Comparison of ENCODE assay signal across 8 cellular contexts in genomic region chr11:57530596-57531507, GRCh38. TPM values are rescaled to one million over a fixed set of nuclear protein-coding genes. Genes with fewer than 3 reads are reported as not detected.
DNase-seq lines count a peak whose midpoint lies in the region; ATAC-seq, FAIRE-seq and TF ChIP-seq lines count a peak whose summit lies in the region.

A gene with protein sequence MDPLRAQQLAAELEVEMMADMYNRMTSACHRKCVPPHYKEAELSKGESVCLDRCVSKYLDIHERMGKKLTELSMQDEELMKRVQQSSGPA (minus strand): TSS chr11:57530754. CDS start chr11:57530189, 565 bp downstream.

- no peaks in the 10 kb centered on the region for H3K9me3 Mint-ChIP-seq in activated CD4-positive, alpha-beta memory T cell treated with anti-CD3 and anti-CD28 coated beads for 36 hours

- ATAC-seq in GM19438 (IDR thresholded peaks at IDR 0.05; ENCODE audit: low read depth, unreplicated experiment) (peak; percentile 99), HG03575 (IDR thresholded peaks at IDR 0.05; ENCODE audit: extremely low read depth, insufficient number of reproducible peaks, low FRiP score, unreplicated experiment) (peak; percentile 96), HepG2 (peak; percentile 98)

- peak within 1 kb of the TSS; percentile 64 for H3K27ac ChIP-seq in HepG2 (ENCODE audit: extremely low read length, insufficient read depth, low read length)

- H3K79me2 ChIP-seq in HepG2 (ENCODE audit: insufficient read depth, low read length) = peaks cover 13% of the 10 kb centered on the region

- H3K36me3 ChIP-seq in HepG2 (replicated peaks in 1 of 2; ENCODE audit: control insufficient read depth in 1 of 2, insufficient read depth in 2 of 2, low read length in 2 of 2) = peaks cover 0 to 5% of the 10 kb centered on the region in 2 experiments; a peak in 1 of 5 replicates

- H3K4me1 Mint-ChIP-seq in activated CD4-positive, alpha-beta memory T cell treated with anti-CD3 and anti-CD28 coated beads for 36 hours (ENCODE audit: low read depth) = peaks cover 35% of the 10 kb centered on the region

- CTCF ChIA-PET in activated CD4-positive, alpha-beta memory T cell treated with anti-CD3 and anti-CD28 coated beads for 36 hours (lab: Charles Lee) = interaction anchor here (1.1 to 20.2 kb wide), 6 partner anchors 15 to 114 kb away, joined by 3 to 562 read pairs (median 60); partner anchors contain the start of genes SLC43A1 and UBE2L6
- CTCF ChIA-PET in HepG2 (lab: Yijun Ruan, JAX; ENCODE audit: low intra/inter-chr PET ratio, low total read pairs) = interaction anchor here (1.0 to 1.3 kb wide), 3 partner anchors 37 to 110 kb away, joined by 3 to 4 read pairs (median 3); no protein-coding TSS in a partner anchor

- no peaks in the 10 kb centered on the region for H3K27me3 Mint-ChIP-seq in activated CD4-positive, alpha-beta memory T cell treated with anti-CD3 and anti-CD28 coated beads for 36 hours

- no peak for TF ChIP-seq RAD21 in HepG2 (CRISPR knock-in tag; IDR thresholded peaks at IDR 0.05)

- POLR2A ChIA-PET in activated CD4-positive, alpha-beta memory T cell treated with anti-CD3 and anti-CD28 coated beads for 36 hours (lab: Charles Lee) = interaction anchor here (1.0 to 1.2 kb wide), 4 partner anchors 18 to 105 kb away, joined by 3 to 6 read pairs (median 4); no protein-coding TSS in a partner anchor
- POLR2A ChIA-PET in HepG2 (lab: Yijun Ruan, JAX) = interaction anchor here (0.6 to 2.6 kb wide), 12 partner anchors 10 to 110 kb away, joined by 3 to 13 read pairs (median 4); partner anchors contain the start of gene SLC43A1

- in situ Hi-C loops in HepG2 (cut with HindIII; ENCODE audit: extremely low pct_ligation_motif_present, low pct_unique_long_range_greater_than_20kb) = loop anchor here (5.0 kb wide), 1 partner anchor 184 kb away; no protein-coding TSS in a partner anchor

- peak; percentile 64 to 70 for TF ChIP-seq POLR2A in HepG2 (IDR thresholded peaks at IDR 0.05; ENCODE audit: insufficient read depth in 1 of 2, low read depth in 2 of 2, low read length in 2 of 2)

- peak within 1 kb of the TSS; percentile 93 for H3K4me3 Mint-ChIP-seq in activated CD4-positive, alpha-beta memory T cell treated with anti-CD3 and anti-CD28 coated beads for 36 hours

- TF ChIP-seq CTCF in HepG2 (CRISPR knock-in tag; IDR thresholded peaks at IDR 0.05) = no peak; the same call in 1 of the 2 replicates

- H3K27me3 ChIP-seq in HepG2 (ENCODE audit: control insufficient read depth in 1 of 2, insufficient read depth in 2 of 2, low read length in 2 of 2) = peaks cover 0 to 5% of the 10 kb centered on the region in 2 experiments; a peak in 1 of 5 replicates

- 0% methylated on average over 35 of the region's 49 CpGs for WGBS in HepG2 (ENCODE audit: low lambda C conversion rate)

- peak within 1 kb of the TSS; percentile 80 to 98 (median 96) for H3K4me3 ChIP-seq in HepG2 (replicated peaks in 1 of 3; ENCODE audit: insufficient read depth in 1 of 3, low read depth in 2 of 3, low read length in 3 of 3)

- peak within 1 kb of the TSS; percentile 80 for H3K27ac Mint-ChIP-seq in activated CD4-positive, alpha-beta memory T cell treated with anti-CD3 and anti-CD28 coated beads for 36 hours

- peaks cover 42% of the 10 kb centered on the region for H3K4me1 ChIP-seq in HepG2 (ENCODE audit: insufficient read depth, low read length)

- BruUV-seq in HepG2 (replicated peaks; lab: Mats Ljungman, UMichigan) = no TSS peak

- H4K20me1 ChIP-seq in HepG2 (ENCODE audit: insufficient read depth, low read length) = no peaks in the 10 kb centered on the region

- no peaks in the 10 kb centered on the region for H3K9me3 ChIP-seq in HepG2 (ENCODE audit: low read length)

- DNase-seq in CD1c-positive myeloid dendritic cell (ENCODE audit: extremely low spot score) (peak; percentile 97), NCI-H82 treated with DMSO at 0.1 percent for 48 hours (lab: John Stamatoyannopoulos, UW; ENCODE audit: unreplicated experiment) (peak; percentile 98), dermis microvascular lymphatic vessel endothelial cell (ENCODE audit: low read depth in 2 of 2) (peak; percentile 94 to 97), HepG2 (ENCODE audit: low spot score) (peak; percentile 99)
- peak; percentile 97 for DNase-seq in activated CD4-positive, alpha-beta memory T cell treated with anti-CD3 and anti-CD28 coated beads for 36 hours
- peak; percentile 88 for DNase-seq in stimulated activated CD4-positive, alpha-beta T cell treated with anti-CD3 and anti-CD28 coated beads, Interleukin-4, amount 100 ng/mL, for 1 hour

- H2AFZ ChIP-seq in HepG2 (ENCODE audit: low read length) = peak within 1 kb of the TSS; percentile 95

- TF ChIP-seq EP300 in HepG2 (IDR thresholded peaks at IDR 0.05; ENCODE audit: low read depth in 2 of 2, low read length in 2 of 2) (peak in 1 of 2 experiments; percentile 21; a peak in 2 of 4 replicates), HepG2 (CRISPR knock-in tag; IDR thresholded peaks at IDR 0.05; ENCODE audit: borderline replicate concordance) (no peak; the same call in 1 of the 2 replicates)

- FAIRE-seq in HepG2 (lab: Jason Lieb, UNC) = peak; percentile 96

- H3K9ac ChIP-seq in HepG2 (ENCODE audit: insufficient read depth, low read depth, low read length) = peak within 1 kb of the TSS; percentile 90

- peaks cover 13% of the 10 kb centered on the region for H3K36me3 Mint-ChIP-seq in activated CD4-positive, alpha-beta memory T cell treated with anti-CD3 and anti-CD28 coated beads for 36 hours

- H3K4me2 ChIP-seq in HepG2 (ENCODE audit: low read depth, low read length) = peak within 1 kb of the TSS; percentile 95

- intact Hi-C loops in activated CD4-positive, alpha-beta memory T cell treated with anti-CD3 and anti-CD28 coated beads for 36 hours (cut with micrococcal nuclease) = loop anchor here (1.0 kb wide), 12 partner anchors 35 to 1048 kb away; partner anchors contain the start of genes CLP1, MED19, SELENOH and TMX2
- intact Hi-C loops in HepG2 (cut with micrococcal nuclease; ENCODE audit: unreplicated experiment) = loop anchor here (1.0 to 5.0 kb wide), 3 partner anchors 17 to 111 kb away; no protein-coding TSS in a partner anchor

TF ChIP-seq in HepG2, 621 proteins besides CTCF, POLR2A, EP300 and RAD21 (continues in another document):
- no peak for TF ChIP-seq ZFP36L2 (CRISPR knock-in tag; IDR thresholded peaks at IDR 0.05)
- TF ChIP-seq, protein P1, sequence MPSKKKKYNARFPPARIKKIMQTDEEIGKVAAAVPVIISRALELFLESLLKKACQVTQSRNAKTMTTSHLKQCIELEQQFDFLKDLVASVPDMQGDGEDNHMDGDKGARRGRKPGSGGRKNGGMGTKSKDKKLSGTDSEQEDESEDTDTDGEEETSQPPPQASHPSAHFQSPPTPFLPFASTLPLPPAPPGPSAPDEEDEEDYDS (CRISPR knock-in tag; IDR thresholded peaks at IDR 0.05) = peak; percentile 76
- peak; percentile 71; the same call in 1 of the 2 replicates for TF ChIP-seq PHF8 (CRISPR knock-in tag; IDR thresholded peaks at IDR 0.05)
- TF ChIP-seq SOX13 (IDR thresholded peaks at IDR 0.05) = no peak; the same call in 1 of the 2 replicates
- peak in 1 of 2 experiments; percentile 43; a peak in 2 of 4 replicates for TF ChIP-seq SOX13 (CRISPR knock-in tag; conservative IDR thresholded peaks at IDR 0.05 in 1 of 2, IDR thresholded peaks at IDR 0.05 in 1 of 2)
- 0 out of 2 replicates have a peak, but pooled peaks have one; percentile 41 for TF ChIP-seq ZSCAN30 (CRISPR knock-in tag; IDR thresholded peaks at IDR 0.05)
- TF ChIP-seq PHF5A (CRISPR knock-in tag; IDR thresholded peaks at IDR 0.05; ENCODE audit: low read depth, unreplicated experiment) = no peak
- no peak for TF ChIP-seq CEBPB (IDR thresholded peaks at IDR 0.05; ENCODE audit: borderline replicate concordance, low read depth, low read length)

RNA-seq across cellular contexts. Expression of the gene that starts here (rescaled TPM):
- total RNA-seq in activated CD4-positive, alpha-beta memory T cell treated with anti-CD3 and anti-CD28 coated beads for 36 hours = 100 to 1,000 TPM; 131 to 134 TPM
- total RNA-seq in dermis microvascular lymphatic vessel endothelial cell (34.5 and 64.1 TPM in 2 replicates), HepG2 (2016; rRNA removed; fragmentation: Illumina TruSeq; extraction: Trizol) (82.2 and 103 TPM in 2 replicates)
- 40.9 and 52.7 TPM in 2 replicates for total RNA-seq in HepG2 (2016; cell fraction: cytosol; rRNA removed; fragmentation: Illumina TruSeq; extraction: Trizol; ENCODE audit: low read depth)
- total RNA-seq in HepG2 (2016; cell fraction: insoluble cytoplasmic fraction; rRNA removed; fragmentation: Illumina TruSeq; extraction: Trizol) = 87.8 and 108 TPM in 2 replicates
- 48.0 and 65.2 TPM in 2 replicates for total RNA-seq in HepG2 (2016; cell fraction: membrane; rRNA removed; fragmentation: Illumina TruSeq; extraction: Trizol)
- total RNA-seq in HepG2 (2016; cell fraction: nucleus; rRNA removed; fragmentation: Illumina TruSeq; extraction: Trizol) = 27.4 and 31.3 TPM in 2 replicates
- 56.3 and 67.8 TPM in 2 replicates for polyA plus RNA-seq in HepG2 (2011; rRNA removed)
- polyA plus RNA-seq in HepG2 (2011; cell fraction: cytosol; rRNA removed) = 81.8 and 94.3 TPM in 2 replicates
- polyA plus RNA-seq in HepG2 (2011; cell fraction: nucleus; rRNA removed) = 18.2 and 20.2 TPM in 2 replicates
- 46.7 and 55.3 TPM in 2 replicates for polyA plus RNA-seq in HepG2 (2012)
- polyA plus RNA-seq in HepG2 (2016; cell fraction: cytosol; fragmentation: Illumina TruSeq; extraction: Trizol; ENCODE audit: low read depth) = 53.7 and 66.6 TPM in 2 replicates
- polyA plus RNA-seq in HepG2 (2016; cell fraction: insoluble cytoplasmic fraction; fragmentation: Illumina TruSeq; extraction: Trizol; ENCODE audit: low read depth) = 106 and 130 TPM in 2 replicates
- polyA plus RNA-seq in HepG2 (2016; cell fraction: membrane; fragmentation: Illumina TruSeq; extraction: Trizol; ENCODE audit: low read depth) = 52.5 and 68.9 TPM in 2 replicates
- polyA plus RNA-seq in HepG2 (2016; cell fraction: nucleus; fragmentation: Illumina TruSeq; extraction: Trizol; ENCODE audit: insufficient read depth, low read depth) = 53.7 and 58.9 TPM in 2 replicates
- 28.3 and 58.4 TPM in 2 replicates for polyA minus RNA-seq in HepG2 (2011; rRNA and poly(A)+ RNA removed; ENCODE audit: low replicate concordance)
- polyA minus RNA-seq in HepG2 (2011; cell fraction: cytosol; rRNA and poly(A)+ RNA removed) = 7.7 and 8.8 TPM in 2 replicates
- polyA minus RNA-seq in HepG2 (2011; cell fraction: nucleus; rRNA and poly(A)+ RNA removed) = 11.8 and 13.6 TPM in 2 replicates

Comparison
In these comparisons a context has a peak if more than half of its experiments do, and no peak if none do; other contexts are left out.
1. Peak in every context shown above with its lines: DNase-seq, ATAC-seq, H3K4me3 ChIP-seq and H3K27ac ChIP-seq.